Comparison of ENCODE assay signal across 7 cellular contexts in the genomic region with DNA sequence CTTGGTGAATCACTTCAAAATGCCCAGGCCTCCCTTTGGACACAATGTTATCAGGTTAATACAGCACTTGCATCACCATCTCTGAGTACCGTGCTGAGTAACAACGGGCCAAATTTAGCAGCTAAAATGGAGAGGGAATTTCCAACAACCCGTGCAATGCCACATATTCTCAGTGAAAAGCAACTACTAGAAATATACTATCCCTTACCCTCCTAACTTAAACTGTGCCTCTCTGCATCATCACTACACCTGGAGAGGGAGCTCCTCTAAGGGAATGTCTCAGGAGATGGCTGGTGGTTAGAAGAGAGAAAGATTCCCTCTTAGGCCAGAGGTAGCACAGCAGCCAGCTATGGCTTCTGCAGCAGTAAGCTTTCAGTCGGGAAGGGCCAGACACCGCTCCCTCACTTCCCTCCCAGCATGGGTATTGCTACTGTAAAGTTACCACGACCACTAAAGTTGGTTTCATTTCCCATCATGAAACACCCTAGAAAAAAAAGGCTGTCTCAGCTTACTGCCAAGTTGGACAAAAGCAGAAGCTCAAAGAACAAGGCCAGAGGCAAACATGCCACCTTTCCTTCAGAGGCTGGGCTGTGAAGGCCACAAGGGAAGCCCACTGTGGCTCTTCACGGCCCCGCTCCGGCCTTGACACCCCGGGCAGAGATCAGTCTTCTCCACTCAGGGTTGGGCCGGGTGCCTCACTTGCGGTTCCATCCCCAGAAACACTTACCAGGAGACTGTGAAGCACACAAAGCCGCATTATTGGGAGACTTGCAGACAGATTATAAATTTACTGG. TPM values are rescaled to one million over a fixed set of nuclear protein-coding genes. Genes with fewer than 3 reads are reported as not detected.
A peak's percentile ranks its signal among the peaks of the same experiment; 100 is the strongest.
DNase-seq lines count a peak whose midpoint lies in the region; ATAC-seq, FAIRE-seq and TF ChIP-seq lines count a peak whose summit lies in the region.

No MANE protein-coding gene starts in this region.

- WGBS in K562 (ENCODE audit: insufficient coverage, low coverage, missing lambda C conversion rate) = 12% methylated on average over 13 of the region's 13 CpGs

- peaks cover 87% of the 10 kb centered on the region for H3K79me2 ChIP-seq in K562 (ENCODE audit: control insufficient read depth, insufficient read depth, low read length)

- no TSS peak for BruUV-seq in K562 (replicated peaks; lab: Mats Ljungman, UMichigan)

- no peaks in the 10 kb centered on the region for H4K20me1 ChIP-seq in K562 (replicated peaks; ENCODE audit: control insufficient read depth, insufficient read depth, low read length)

- H3K4me1 ChIP-seq in RWPE2 (ENCODE audit: insufficient read depth, poor library complexity, severe bottlenecking) (peaks cover 36% of the 10 kb centered on the region), K562 (replicated peaks in 1 of 2; ENCODE audit: control insufficient read depth in 2 of 2, insufficient read depth in 2 of 2, low read length in 2 of 2) (peaks cover 30 to 64% of the 10 kb centered on the region in 2 experiments)

- peak overlapping the region; percentile 54 for H3K27ac ChIP-seq in RWPE2 (ENCODE audit: poor library complexity, severe bottlenecking)
- peak overlapping the region; percentile 53; the same call in 2 of the 3 replicates for H3K27ac ChIP-seq in K562 (ENCODE audit: extremely low read depth, low read depth, low read length)
- peak overlapping the region; percentile 77 for H3K27ac ChIP-seq in layer of hippocampus (ENCODE audit: low read depth, low read length)

- no peaks in the 10 kb centered on the region for H3K9me1 ChIP-seq in K562 (ENCODE audit: control insufficient read depth, insufficient read depth, low read length)

- POLR2A ChIA-PET in K562 (lab: Yijun Ruan, JAX) = interaction anchor here (0.6 to 3.7 kb wide), 8 partner anchors 8 to 499 kb away, joined by 3 to 20 read pairs (median 3); no protein-coding TSS in a partner anchor

- CTCF ChIA-PET in K562 (lab: Yijun Ruan, JAX; ENCODE audit: low intra/inter-chr PET ratio) = interaction anchor here (0.7 to 1.0 kb wide), 2 partner anchors 10 to 284 kb away, joined by 3 read pairs; no protein-coding TSS in a partner anchor

- no peaks in the 10 kb centered on the region for H3K9me3 ChIP-seq in RWPE2 (ENCODE audit: severe bottlenecking)
- no peaks in the 10 kb centered on the region for H3K9me3 ChIP-seq in K562 (replicated peaks; ENCODE audit: control insufficient read depth, insufficient read depth, low read depth, low read length)

- TF ChIP-seq CTCF in RWPE2 (IDR thresholded peaks at IDR 0.05; ENCODE audit: poor library complexity, severe bottlenecking) (no peak), K562 (IDR thresholded peaks at IDR 0.05 in 2 of 3, conservative IDR thresholded peaks at IDR 0.05 in 1 of 3; ENCODE audit: insufficient read depth in 2 of 3, low read depth in 1 of 3, low read length in 3 of 3) (no peak)

- intact Hi-C loops in K562 (cut with micrococcal nuclease) = no loop called here

- TF ChIP-seq RAD21 in K562 (CRISPR knock-in tag; conservative IDR thresholded peaks at IDR 0.05 in 1 of 2, IDR thresholded peaks at IDR 0.05 in 1 of 2) = 0 out of 4 replicates have a peak, but pooled peaks of 1 of the 2 experiments have one; percentile 6

- DNase-seq in RWPE2 (ENCODE audit: low spot score) (no peak), K562 (ENCODE audit: extremely low read depth in 1 of 4, low spot score in 3 of 4) (peak in 1 of 4 experiments; percentile 17), RKO (ENCODE audit: low spot score) (no peak)
- DNase-seq in stimulated activated CD4-positive, alpha-beta T cell treated with anti-CD3 and anti-CD28 coated beads, Interleukin-2, amount 100 ng/mL, for 4 hours (ENCODE audit: low read depth) = peak; percentile 13

- H2AFZ ChIP-seq in K562 (ENCODE audit: low read depth, low read length) = peak overlapping the region; percentile 95

- TF ChIP-seq POLR2A in K562 (conservative IDR thresholded peaks at IDR 0.05) = no peak

- no peaks in the 10 kb centered on the region for H3K36me3 ChIP-seq in RWPE2 (ENCODE audit: low read depth)
- no peaks in the 10 kb centered on the region for H3K36me3 ChIP-seq in K562 (ENCODE audit: control insufficient read depth, insufficient read depth, low read length)

- H3K27me3 ChIP-seq in RWPE2 (ENCODE audit: insufficient read depth, poor library complexity, severe bottlenecking) = no peaks in the 10 kb centered on the region
- H3K27me3 ChIP-seq in K562 (ENCODE audit: control insufficient read depth in 2 of 2, insufficient read depth in 2 of 2, low read length in 2 of 2) = no peaks in the 10 kb centered on the region
- no peaks in the 10 kb centered on the region for H3K27me3 ChIP-seq in layer of hippocampus (ENCODE audit: control insufficient read depth, insufficient read depth, low read length)

- H3K4me3 ChIP-seq in RWPE2 (ENCODE audit: severe bottlenecking) (no peak overlapping the region), K562 (peak overlapping the region; percentile 70)

- FAIRE-seq in K562 (lab: Jason Lieb, UNC) = no peak

- H3K9ac ChIP-seq in K562 (ENCODE audit: insufficient read depth in 1 of 2, low read depth in 2 of 2, low read length in 2 of 2) = peak overlapping the region; percentile 50 to 88

- TF ChIP-seq EP300 in K562 (IDR thresholded peaks at IDR 0.05; ENCODE audit: low read length) = no peak

- peak; percentile 30 for ATAC-seq in GM19025 (IDR thresholded peaks at IDR 0.05; ENCODE audit: low read depth, unreplicated experiment)
- ATAC-seq in HG02973 (IDR thresholded peaks at IDR 0.05; ENCODE audit: unreplicated experiment) = peak; percentile 36
- peak; percentile 51 for ATAC-seq in RWPE2 (ENCODE audit: low read depth)
- ATAC-seq in K562 = peak; percentile 2

- peak overlapping the region; percentile 87 for H3K4me2 ChIP-seq in K562 (ENCODE audit: insufficient read depth, low read length)

- in situ Hi-C loops in K562 (cut with MboI) = no loop called here

RNA-seq across cellular contexts. Expression of gene MAML2, which starts 3.9 kb away (rescaled TPM):
- 8.1 and 14.3 TPM in 2 replicates for total RNA-seq in K562 (2011; cell fraction: chromatin; rRNA removed; ENCODE audit: low replicate concordance)
- total RNA-seq in K562 (2011; cell fraction: nucleolus; rRNA removed) = 4.3 and 5.0 TPM in 2 replicates
- total RNA-seq in K562 (2011; cell fraction: nucleoplasm; rRNA removed) = 6.5 and 8.2 TPM in 2 replicates
- total RNA-seq in K562 (2014; rRNA removed) (5.1 and 5.2 TPM in 2 replicates), K562 (2014; rRNA removed; fragmentation: Illumina TruSeq; extraction: Trizol) (4.6 and 5.5 TPM in 2 replicates), K562 (2015; rRNA removed; fragmentation: Illumina TruSeq; extraction: Trizol) (5.7 and 6.0 TPM in 2 replicates), K562 (2021) (6.2 and 6.6 TPM in 2 replicates)
- polyA plus RNA-seq in K562 (2011; rRNA removed) (4.0 and 4.2 TPM in 2 replicates), K562 (2014; fragmentation: Illumina TruSeq; extraction: Trizol) (5.9 and 6.8 TPM in 2 replicates), K562 (2014; fragmentation: Nextera tagmentation; extraction: Ambion mirVana) (1 to 10 TPM in 1 of 2 experiments, under 1 TPM in 1; 0.79 to 1.5 TPM), K562 (2014; rRNA removed) (3.2 and 4.8 TPM in 2 replicates)
- polyA plus RNA-seq in K562 (2011; cell fraction: cytosol; rRNA removed) = 3.8 and 5.5 TPM in 2 replicates
- 3.6 and 6.4 TPM in 2 replicates for polyA plus RNA-seq in K562 (2011; cell fraction: nucleus; rRNA removed)
- polyA plus RNA-seq in K562 (2012) = 4.9 and 7.6 TPM in 2 replicates
- polyA minus RNA-seq in K562 (2011; rRNA and poly(A)+ RNA removed) = 9.7 and 12.0 TPM in 2 replicates
- polyA minus RNA-seq in K562 (2011; cell fraction: cytosol; rRNA and poly(A)+ RNA removed) = 3.5 and 4.2 TPM in 2 replicates
- polyA minus RNA-seq in K562 (2011; cell fraction: nucleus; rRNA and poly(A)+ RNA removed) = 9.8 and 10.5 TPM in 2 replicates

RNA-seq across cellular contexts. Expression of gene CCDC82, which starts 50.6 kb away (rescaled TPM):
- 16.2 and 95.5 TPM in 2 replicates for total RNA-seq in K562 (2011; cell fraction: chromatin; rRNA removed; ENCODE audit: low replicate concordance)
- total RNA-seq in K562 (2011; cell fraction: nucleolus; rRNA removed) = 7.0 and 10.5 TPM in 2 replicates
- total RNA-seq in K562 (2011; cell fraction: nucleoplasm; rRNA removed) = 32.7 and 61.0 TPM in 2 replicates
- 10.3 and 12.5 TPM in 2 replicates for total RNA-seq in K562 (2014; rRNA removed)
- total RNA-seq in K562 (2014; rRNA removed; fragmentation: Illumina TruSeq; extraction: Trizol) = 24.5 and 36.9 TPM in 2 replicates
- 23.7 and 25.7 TPM in 2 replicates for total RNA-seq in K562 (2015; rRNA removed; fragmentation: Illumina TruSeq; extraction: Trizol)
- total RNA-seq in K562 (2021) = 16.2 and 16.5 TPM in 2 replicates
- polyA plus RNA-seq in K562 (2011; rRNA removed) = 17.5 and 21.8 TPM in 2 replicates
- 1.9 and 5.6 TPM in 2 replicates for polyA plus RNA-seq in K562 (2011; cell fraction: cytosol; rRNA removed)
- polyA plus RNA-seq in K562 (2011; cell fraction: nucleus; rRNA removed) = 14.6 and 22.5 TPM in 2 replicates
- 19.3 and 21.7 TPM in 2 replicates for polyA plus RNA-seq in K562 (2012)
- polyA plus RNA-seq in K562 (2014; fragmentation: Illumina TruSeq; extraction: Trizol) = 44.0 and 51.3 TPM in 2 replicates
- 10 to 100 TPM; 23.7 to 24.7 TPM for polyA plus RNA-seq in K562 (2014; fragmentation: Nextera tagmentation; extraction: Ambion mirVana)
- 37.2 and 45.7 TPM in 2 replicates for polyA plus RNA-seq in K562 (2014; rRNA removed)
- 19.2 and 20.1 TPM in 2 replicates for polyA minus RNA-seq in K562 (2011; rRNA and poly(A)+ RNA removed)
- 4.2 and 4.4 TPM in 2 replicates for polyA minus RNA-seq in K562 (2011; cell fraction: cytosol; rRNA and poly(A)+ RNA removed)
- 26.7 and 39.9 TPM in 2 replicates for polyA minus RNA-seq in K562 (2011; cell fraction: nucleus; rRNA and poly(A)+ RNA removed)

RNA-seq across cellular contexts. Expression of gene JRKL, which starts 50.7 kb away (rescaled TPM):
- 5.3 and 22.1 TPM in 2 replicates for total RNA-seq in K562 (2011; cell fraction: chromatin; rRNA removed; ENCODE audit: low replicate concordance)
- 3.8 and 4.7 TPM in 2 replicates for total RNA-seq in K562 (2011; cell fraction: nucleolus; rRNA removed)
- total RNA-seq in K562 (2011; cell fraction: nucleoplasm; rRNA removed) = 9.4 and 9.8 TPM in 2 replicates
- total RNA-seq in K562 (2014; rRNA removed) (4.3 and 4.5 TPM in 2 replicates), K562 (2014; rRNA removed; fragmentation: Illumina TruSeq; extraction: Trizol) (10.4 and 11.5 TPM in 2 replicates), K562 (2015; rRNA removed; fragmentation: Illumina TruSeq; extraction: Trizol) (6.9 and 8.5 TPM in 2 replicates), K562 (2021) (7.7 and 8.0 TPM in 2 replicates)
- polyA plus RNA-seq in K562 (2011; rRNA removed) (10.5 and 14.8 TPM in 2 replicates), K562 (2014; fragmentation: Illumina TruSeq; extraction: Trizol) (10.5 and 11.8 TPM in 2 replicates), K562 (2014; fragmentation: Nextera tagmentation; extraction: Ambion mirVana) (1 to 10 TPM; 4.8 to 6.8 TPM), K562 (2014; rRNA removed) (10.0 and 11.0 TPM in 2 replicates)
- polyA plus RNA-seq in K562 (2011; cell fraction: cytosol; rRNA removed) = 1.3 and 4.6 TPM in 2 replicates
- 6.8 and 9.3 TPM in 2 replicates for polyA plus RNA-seq in K562 (2011; cell fraction: nucleus; rRNA removed)
- 8.1 and 9.0 TPM in 2 replicates for polyA plus RNA-seq in K562 (2012)
- 9.9 and 14.1 TPM in 2 replicates for polyA minus RNA-seq in K562 (2011; rRNA and poly(A)+ RNA removed)
- polyA minus RNA-seq in K562 (2011; cell fraction: cytosol; rRNA and poly(A)+ RNA removed) = 2.6 and 3.9 TPM in 2 replicates
- polyA minus RNA-seq in K562 (2011; cell fraction: nucleus; rRNA and poly(A)+ RNA removed) = 4.4 and 11.4 TPM in 2 replicates
